14 cellular contexts compared by ENCODE assay signal in the genomic region with DNA sequence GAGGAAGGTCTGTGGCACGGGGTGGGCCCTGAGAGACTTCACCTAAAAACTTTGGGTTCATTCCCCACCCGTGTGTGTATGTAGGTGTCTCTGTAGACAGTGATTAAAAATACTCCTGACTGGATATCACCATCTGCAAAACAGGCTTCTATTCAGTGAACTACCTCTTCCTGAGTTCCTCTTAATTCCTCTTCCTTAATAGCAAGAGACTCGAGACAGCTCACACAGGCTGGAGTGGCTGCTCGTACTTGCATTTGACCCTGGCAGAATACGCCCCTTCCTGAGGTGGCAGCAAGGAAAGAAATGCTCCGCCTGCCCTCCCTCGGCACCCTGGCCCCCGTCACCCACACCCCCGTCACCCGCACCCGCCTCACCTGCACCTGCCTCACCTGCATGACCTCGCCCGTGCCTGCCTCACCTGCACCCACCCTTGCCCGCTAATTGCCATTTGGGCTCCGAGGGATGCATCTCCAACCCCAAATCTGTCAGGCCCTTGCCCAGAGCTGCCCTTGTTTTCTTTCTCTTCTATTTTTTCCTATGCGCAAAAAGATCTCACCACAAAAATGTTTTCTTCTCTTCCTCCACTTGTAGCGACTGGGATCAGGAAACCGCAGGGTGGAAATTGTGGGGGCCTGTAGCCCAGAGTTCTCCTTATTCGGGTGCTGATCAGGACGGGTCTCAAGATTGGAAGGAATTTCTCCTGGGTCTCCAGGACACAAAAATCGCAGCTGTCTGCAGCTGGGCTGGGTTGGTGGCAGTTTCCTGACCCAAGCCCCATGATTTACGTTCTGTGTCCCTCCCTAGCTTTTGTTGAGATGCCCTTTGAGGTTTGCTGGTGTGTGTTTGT.
DNase-seq lines count a peak whose midpoint lies in the region; ATAC-seq lines count a peak whose summit lies in the region.
"Had no signal": no experiment of that assay in that cellular context is flagged by ENCODE, and none has a peak within 500 bp of the region (broad histone marks: within the 10 kb centered on the region; RNA-seq: fewer than 3 reads in every experiment).

No MANE protein-coding gene starts in this region.

- H3K4me3 Mint-ChIP-seq in activated CD8-positive, alpha-beta memory T cell treated with anti-CD3 and anti-CD28 coated beads, Interleukin-2, amount 10 ng/mL, durations not matched to agents 7 days and 5 days = peak overlapping the region; percentile 5
- H3K4me3 Mint-ChIP-seq in activated T-helper 2 cell treated with anti-CD3 and anti-CD28 coated beads, Interferon-gamma antibody, Interleukin-2, Interleukin-4, amounts not matched to agents 10 μg/mL and 5 μg/mL and 100 μg/mL, durations not matched to agents 14 hours and 24 hours and 36 hours (ENCODE audit: low read depth) = peak overlapping the region; percentile 40
- H3K4me3 Mint-ChIP-seq: endodermal cell had no signal

- H3K4me3 ChIP-seq in subcutaneous abdominal adipose tissue (ENCODE audit: low read depth in 1 of 5, low read length in 5 of 5) = peak overlapping the region in 3 of 5 donors; percentile 39 to 47 (median 42)
- H3K4me3 ChIP-seq: skin epidermis had no signal

- in situ Hi-C loops in G401 (cut with HindIII; ENCODE audit: low sequenced_read_pairs) = no loop called here

- CTCF ChIA-PET in activated CD8-positive, alpha-beta memory T cell treated with anti-CD3 and anti-CD28 coated beads, Interleukin-2, amount 10 ng/mL, durations not matched to agents 7 days and 5 days (lab: Charles Lee) = no interaction called here

- peaks cover 41% of the 10 kb centered on the region for H3K27me3 Mint-ChIP-seq in activated CD8-positive, alpha-beta memory T cell treated with anti-CD3 and anti-CD28 coated beads, Interleukin-2, amount 10 ng/mL, durations not matched to agents 7 days and 5 days
- peaks cover 32% of the 10 kb centered on the region for H3K27me3 Mint-ChIP-seq in activated T-helper 2 cell treated with anti-CD3 and anti-CD28 coated beads, Interferon-gamma antibody, Interleukin-2, Interleukin-4, amounts not matched to agents 10 μg/mL and 5 μg/mL and 100 μg/mL, durations not matched to agents 14 hours and 24 hours and 36 hours (ENCODE audit: low read depth)

- no peaks in the 10 kb centered on the region for H3K9me3 Mint-ChIP-seq in activated CD8-positive, alpha-beta memory T cell treated with anti-CD3 and anti-CD28 coated beads, Interleukin-2, amount 10 ng/mL, durations not matched to agents 7 days and 5 days (ENCODE audit: low read depth)
- H3K9me3 Mint-ChIP-seq in activated T-helper 2 cell treated with anti-CD3 and anti-CD28 coated beads, Interferon-gamma antibody, Interleukin-2, Interleukin-4, amounts not matched to agents 10 μg/mL and 5 μg/mL and 100 μg/mL, durations not matched to agents 14 hours and 24 hours and 36 hours = no peaks in the 10 kb centered on the region

- no peaks in the 10 kb centered on the region for H3K36me3 ChIP-seq in subcutaneous abdominal adipose tissue (ENCODE audit: control insufficient read depth in 5 of 5, insufficient read depth in 5 of 5, low read length in 5 of 5)
- H3K36me3 ChIP-seq: neutrophil had no signal

- H3K36me3 Mint-ChIP-seq in activated CD8-positive, alpha-beta memory T cell treated with anti-CD3 and anti-CD28 coated beads, Interleukin-2, amount 10 ng/mL, durations not matched to agents 7 days and 5 days = no peaks in the 10 kb centered on the region
- H3K36me3 Mint-ChIP-seq in activated T-helper 2 cell treated with anti-CD3 and anti-CD28 coated beads, Interferon-gamma antibody, Interleukin-2, Interleukin-4, amounts not matched to agents 10 μg/mL and 5 μg/mL and 100 μg/mL, durations not matched to agents 14 hours and 24 hours and 36 hours (ENCODE audit: low read depth) = no peaks in the 10 kb centered on the region

- peaks cover 13% of the 10 kb centered on the region for H3K4me1 Mint-ChIP-seq in activated CD8-positive, alpha-beta memory T cell treated with anti-CD3 and anti-CD28 coated beads, Interleukin-2, amount 10 ng/mL, durations not matched to agents 7 days and 5 days
- H3K4me1 Mint-ChIP-seq in activated T-helper 2 cell treated with anti-CD3 and anti-CD28 coated beads, Interferon-gamma antibody, Interleukin-2, Interleukin-4, amounts not matched to agents 10 μg/mL and 5 μg/mL and 100 μg/mL, durations not matched to agents 14 hours and 24 hours and 36 hours (ENCODE audit: low read depth) = peaks cover 8% of the 10 kb centered on the region
- H3K4me1 Mint-ChIP-seq: endodermal cell had no signal

- no peak overlapping the region for H3K27ac Mint-ChIP-seq in activated CD8-positive, alpha-beta memory T cell treated with anti-CD3 and anti-CD28 coated beads, Interleukin-2, amount 10 ng/mL, durations not matched to agents 7 days and 5 days
- H3K27ac Mint-ChIP-seq in activated T-helper 2 cell treated with anti-CD3 and anti-CD28 coated beads, Interferon-gamma antibody, Interleukin-2, Interleukin-4, amounts not matched to agents 10 μg/mL and 5 μg/mL and 100 μg/mL, durations not matched to agents 14 hours and 24 hours and 36 hours = no peak overlapping the region
- H3K27ac Mint-ChIP-seq: endodermal cell had no signal

- intact Hi-C loops in activated T-helper 2 cell treated with anti-CD3 and anti-CD28 coated beads, Interferon-gamma antibody, Interleukin-2, Interleukin-4, amounts not matched to agents 10 μg/mL and 5 μg/mL and 100 μg/mL, durations not matched to agents 14 hours and 24 hours and 36 hours (cut with micrococcal nuclease) = no loop called here

- ATAC-seq in activated CD8-positive, alpha-beta memory T cell treated with anti-CD3 and anti-CD28 coated beads, Interleukin-2, amount 10 ng/mL, durations not matched to agents 7 days and 5 days = no peak
- ATAC-seq: left cardiac atrium, SK-N-SH treated with all-trans-retinoic acid at 6 μM for 48 hours had no signal

- no peak overlapping the region for H3K9ac ChIP-seq in subcutaneous abdominal adipose tissue (ENCODE audit: low read length in 5 of 5)

- no peak overlapping the region for H3K27ac ChIP-seq in subcutaneous abdominal adipose tissue (ENCODE audit: low read depth, low read length)
- H3K27ac ChIP-seq: neutrophil, skin epidermis had no signal

- H3K4me1 ChIP-seq in subcutaneous abdominal adipose tissue (ENCODE audit: control insufficient read depth in 5 of 5, insufficient read depth in 5 of 5, low read length in 5 of 5) = peaks cover 7 to 30% (median 27%) of the 10 kb centered on the region in 5 donors

- peaks cover 0 to 18% (median 0%) of the 10 kb centered on the region in 5 donors for H3K27me3 ChIP-seq in subcutaneous abdominal adipose tissue (ENCODE audit: control insufficient read depth in 5 of 5, insufficient read depth in 4 of 5, low read length in 5 of 5)

- H3K9me3 ChIP-seq in subcutaneous abdominal adipose tissue (ENCODE audit: control insufficient read depth in 5 of 5, low read length in 5 of 5) = no peaks in the 10 kb centered on the region
- H3K9me3 ChIP-seq: neutrophil had no signal

- no peak for DNase-seq in activated CD8-positive, alpha-beta memory T cell treated with anti-CD3 and anti-CD28 coated beads, Interleukin-2, amount 10 ng/mL, durations not matched to agents 7 days and 5 days
- DNase-seq in activated CD8-positive, alpha-beta memory T cell treated with anti-CD3 and anti-CD28 coated beads, Interleukin-2, amount 50 U/mL, for 48 hours = no peak
- DNase-seq in NCI-H2107 (lab: John Stamatoyannopoulos, UW) (peak; percentile 7), G401 (ENCODE audit: low spot score) (no peak), NCI-H187 treated with DMSO at 0.1 percent for 48 hours (lab: John Stamatoyannopoulos, UW) (no peak)
- DNase-seq in activated T-helper 2 cell treated with anti-CD3 and anti-CD28 coated beads, Interferon-gamma antibody, Interleukin-2, Interleukin-4, amounts not matched to agents 10 μg/mL and 5 μg/mL and 100 μg/mL, durations not matched to agents 14 hours and 24 hours and 36 hours (ENCODE audit: low spot score) = no peak
- DNase-seq in stimulated activated CD4-positive, alpha-beta T cell treated with anti-CD3 and anti-CD28 coated beads, Interleukin-4, amount 100 ng/mL, for 4 hours = no peak
- DNase-seq: endodermal cell, left cardiac atrium, NCI-H1048 had no signal
